1 cellular context compared by ENCODE assay signal in genomic region chr3:172259726-172260248, GRCh38.
TF ChIP-seq lines count a peak whose summit lies in the region.

No MANE protein-coding gene starts in this region.

TF ChIP-seq in SK-N-SH, 30 proteins besides CTCF, POLR2A, EP300 and RAD21 (continued from another document):
- no peak for TF ChIP-seq ZBTB33 (IDR thresholded peaks at IDR 0.05; ENCODE audit: borderline replicate concordance, low read depth)
- TF ChIP-seq GABPA (IDR thresholded peaks at IDR 0.05; ENCODE audit: low read depth) = no peak
- no peak for TF ChIP-seq TEAD4 (IDR thresholded peaks at IDR 0.05; ENCODE audit: borderline replicate concordance, insufficient read depth)
- no peak for TF ChIP-seq USF2 (IDR thresholded peaks at IDR 0.05; ENCODE audit: borderline replicate concordance, low read depth, low read length)
- TF ChIP-seq MXI1 (IDR thresholded peaks at IDR 0.05; ENCODE audit: low read depth, low read length) = no peak
- no peak for TF ChIP-seq EZH2phosphoT487 (IDR thresholded peaks at IDR 0.05; ENCODE audit: borderline replicate concordance, low read depth)
- no peak for TF ChIP-seq CHD2 (IDR thresholded peaks at IDR 0.05; ENCODE audit: low read length, partially characterized antibody)
- TF ChIP-seq JUND (IDR thresholded peaks at IDR 0.05) = no peak
- TF ChIP-seq IRF3 (IDR thresholded peaks at IDR 0.05; ENCODE audit: low read depth, low read length) = no peak
- TF ChIP-seq RFX5 (IDR thresholded peaks at IDR 0.05; ENCODE audit: low read length) = no peak
- no peak for TF ChIP-seq SIN3A (IDR thresholded peaks at IDR 0.05; ENCODE audit: borderline replicate concordance, low read depth, low read length)
